Comparison of ENCODE assay signal across 6 cellular contexts in the genomic region with DNA sequence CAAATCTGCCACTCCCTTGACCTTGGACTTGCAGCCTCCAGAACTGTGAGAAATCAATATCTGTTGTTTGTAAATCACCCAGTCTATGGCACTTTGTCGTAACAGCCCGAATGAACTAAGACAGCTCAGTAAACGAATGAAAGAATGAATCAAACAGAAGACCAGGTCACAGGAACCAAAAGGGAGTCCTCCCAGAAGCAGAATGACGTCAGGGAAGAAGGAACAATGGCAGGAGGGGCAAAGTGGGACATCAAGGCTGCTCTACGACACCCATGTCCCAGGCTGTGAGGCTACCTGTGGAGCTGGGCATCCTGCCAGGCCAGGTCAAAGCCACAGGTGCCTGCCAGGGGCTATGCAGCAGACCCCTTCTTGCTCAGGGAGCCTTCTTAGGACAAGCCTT.
"Had no signal": no experiment of that assay in that cellular context is flagged by ENCODE, and none has a peak within 500 bp of the region (broad histone marks: within the 10 kb centered on the region; RNA-seq: fewer than 3 reads in every experiment).

No MANE protein-coding gene starts in this region.

- H3K4me1 ChIP-seq: HAP-1 had no signal

- H3K27ac ChIP-seq: KMS-11 had no signal

- H3K4me3 ChIP-seq: GM23338, HAP-1 had no signal

- H3K36me3 ChIP-seq: HAP-1 had no signal

- DNase-seq: H7, KBM-7 had no signal

- H3K4me1 Mint-ChIP-seq: IgD-negative memory B cell had no signal

- H3K9ac ChIP-seq: KMS-11 had no signal

- H3K4me3 Mint-ChIP-seq: GM23338, IgD-negative memory B cell had no signal

- H3K27ac Mint-ChIP-seq: GM23338, IgD-negative memory B cell had no signal

- H3K36me3 Mint-ChIP-seq: IgD-negative memory B cell had no signal
